ENCODE assay signal across 17 cellular contexts in the genomic region with DNA sequence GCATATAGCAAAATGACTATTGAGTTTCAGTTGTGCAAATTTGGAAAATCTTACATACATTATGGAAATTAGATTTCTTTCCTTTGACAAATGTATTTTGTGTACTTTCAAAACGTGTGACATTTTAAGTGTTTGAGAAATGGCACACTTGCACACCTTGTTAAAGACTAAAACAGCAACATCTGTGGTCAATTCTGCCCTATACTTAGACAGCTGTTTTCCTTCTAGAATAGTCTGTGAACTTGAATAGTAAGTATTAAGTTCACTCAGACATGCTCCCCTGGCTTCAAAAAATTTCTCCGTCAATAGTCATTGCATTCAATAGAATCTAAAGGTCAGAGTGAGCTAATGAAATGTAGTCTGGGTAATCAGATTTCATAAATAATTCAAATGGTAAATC. TPM values are rescaled to one million over a fixed set of nuclear protein-coding genes. Genes with fewer than 3 reads are reported as not detected.
DNase-seq lines count a peak whose midpoint lies in the region; ATAC-seq and TF ChIP-seq lines count a peak whose summit lies in the region.
"Had no signal": no experiment of that assay in that cellular context is flagged by ENCODE, and none has a peak within 500 bp of the region (broad histone marks: within the 10 kb centered on the region; RNA-seq: fewer than 3 reads in every experiment).

No MANE protein-coding gene starts in this region.

- ATAC-seq in GM18858 (IDR thresholded peaks at IDR 0.05; ENCODE audit: unreplicated experiment) (peak; percentile 78), HG02623 (IDR thresholded peaks at IDR 0.05; ENCODE audit: unreplicated experiment) (peak; percentile 63), HG03060 (IDR thresholded peaks at IDR 0.05; ENCODE audit: low read depth, unreplicated experiment) (peak; percentile 56), HG03135 (IDR thresholded peaks at IDR 0.05; ENCODE audit: unreplicated experiment) (no peak)

- H2AFZ ChIP-seq in OCI-LY7 (ENCODE audit: low read length) = peak overlapping the region; percentile 1; the same call in 1 of the 2 replicates
- H2AFZ ChIP-seq: GM23248, PC-9 had no signal

- H3K27ac ChIP-seq in OCI-LY7 (ENCODE audit: low read depth, low read length, poor library complexity, severe bottlenecking) = no peak overlapping the region
- no peak overlapping the region for H3K27ac ChIP-seq in suprapubic skin
- no peak overlapping the region for H3K27ac ChIP-seq in coronary artery
- H3K27ac ChIP-seq: GM23248, PC-9, SJCRH30 had no signal

- CTCF ChIA-PET in OCI-LY7 (lab: Charles Lee; ENCODE audit: unreplicated experiment) = no interaction called here

- H3K36me3 ChIP-seq in OCI-LY7 (ENCODE audit: insufficient read depth, low read length) (no peaks in the 10 kb centered on the region), suprapubic skin (no peaks in the 10 kb centered on the region)
- H3K36me3 ChIP-seq: SJCRH30 had no signal

- no peak for TF ChIP-seq CTCF in OCI-LY7 (conservative IDR thresholded peaks at IDR 0.05; ENCODE audit: low read length)
- no peak for TF ChIP-seq CTCF in suprapubic skin (IDR thresholded peaks at IDR 0.05)
- TF ChIP-seq CTCF in coronary artery (IDR thresholded peaks at IDR 0.05) = no peak

- no peak for TF ChIP-seq EP300 in suprapubic skin (IDR thresholded peaks at IDR 0.05)

- no peaks in the 10 kb centered on the region for H3K27me3 ChIP-seq in suprapubic skin
- H3K27me3 ChIP-seq: SJCRH30 had no signal

- no peaks in the 10 kb centered on the region for H3K79me2 ChIP-seq in OCI-LY7 (ENCODE audit: insufficient read depth, low read depth, low read length)

- no peak overlapping the region for H3K4me3 ChIP-seq in OCI-LY7 (ENCODE audit: low read depth, low read length, poor library complexity, severe bottlenecking)
- H3K4me3 ChIP-seq in suprapubic skin = no peak overlapping the region
- no peak overlapping the region for H3K4me3 ChIP-seq in coronary artery
- H3K4me3 ChIP-seq: GM23248, PC-9, SJCRH30 had no signal

- no peak for TF ChIP-seq POLR2A in suprapubic skin (IDR thresholded peaks at IDR 0.05)

- no peaks in the 10 kb centered on the region for H4K20me1 ChIP-seq in OCI-LY7 (ENCODE audit: insufficient read depth, low read length)

- POLR2A ChIA-PET in OCI-LY7 (lab: Charles Lee) = interaction anchor here (0.9 to 1.6 kb wide), 3 partner anchors 13 to 22 kb away, joined by 3 to 5 read pairs (median 4); a partner anchor contains a TSS

- DNase-seq in OCI-LY7 (ENCODE audit: low spot score) (peak; percentile 16), MV-4-11 (lab: John Stamatoyannopoulos, UW) (no peak), suprapubic skin (ENCODE audit: low spot score in 2 of 2) (no peak), coronary artery (ENCODE audit: low spot score) (no peak)
- DNase-seq: GM23248, HCEC 1CT, NCI-H1436, NCI-H2029, NCI-H510A, NCI-H774, PC-9, SJCRH30 had no signal

- H3K4me2 ChIP-seq in OCI-LY7 (ENCODE audit: low read length) = peak overlapping the region; percentile 3; the same call in 1 of the 2 replicates
- H3K4me2 ChIP-seq: PC-9 had no signal

- peaks cover 17% of the 10 kb centered on the region for H3K4me1 ChIP-seq in OCI-LY7 (ENCODE audit: insufficient read depth, low read length, poor library complexity, severe bottlenecking)
- H3K4me1 ChIP-seq in suprapubic skin = no peaks in the 10 kb centered on the region

- WGBS in suprapubic skin = 64% methylated on average over 2 of the region's 2 CpGs

- no peaks in the 10 kb centered on the region for H3K9me2 ChIP-seq in OCI-LY7 (ENCODE audit: insufficient read depth, low read length)

- intact Hi-C loops in OCI-LY7 (cut with micrococcal nuclease; ENCODE audit: unreplicated experiment) = no loop called here

- BruUV-seq in OCI-LY7 (replicated peaks; lab: Mats Ljungman, UMichigan) = no TSS peak

- no peaks in the 10 kb centered on the region for H3K9me3 ChIP-seq in OCI-LY7 (ENCODE audit: low read length)
- no peaks in the 10 kb centered on the region for H3K9me3 ChIP-seq in suprapubic skin

RNA-seq across cellular contexts. Expression of a gene that starts 21.7 kb away (rescaled TPM):
- total RNA-seq in OCI-LY7 (2014; rRNA removed; shearing (Covaris generic)) = 1.0 and 1.6 TPM in 2 replicates
- total RNA-seq in OCI-LY7 (2022) (10.4 and 13.0 TPM in 2 replicates), suprapubic skin (1 to 10 TPM; 5.7 to 9.8 (median 8.9) TPM)
- total RNA-seq: T-helper 2 cell treated with Interferon-gamma antibody and Interleukin-4, amounts not matched to agents 100 ng/mL and 5 ng/mL, for 36 hours had no signal
